9 cellular contexts compared by ENCODE assay signal in genomic region chr7:105016083-105017075, GRCh38. TPM values are rescaled to one million over a fixed set of nuclear protein-coding genes. Genes with fewer than 3 reads are reported as not detected.
A peak's percentile ranks its signal among the peaks of the same experiment; 100 is the strongest.
DNase-seq lines count a peak whose midpoint lies in the region; ATAC-seq, FAIRE-seq and TF ChIP-seq lines count a peak whose summit lies in the region.
"Had no signal": no experiment of that assay in that cellular context is flagged by ENCODE, and none has a peak within 500 bp of the region (broad histone marks: within the 10 kb centered on the region; RNA-seq: fewer than 3 reads in every experiment).

No MANE protein-coding gene starts in this region.

- H3K9ac ChIP-seq in endothelial cell of umbilical vein (replicated peaks; ENCODE audit: extremely low read depth, insufficient read depth, low read length) (peak overlapping the region; percentile 99), rectal smooth muscle tissue (ENCODE audit: low read length) (no peak overlapping the region)

- FAIRE-seq in endothelial cell of umbilical vein (lab: Jason Lieb, UNC): no peak
- FAIRE-seq: TTC549 had no signal

- H3K36me3 ChIP-seq in endothelial cell of umbilical vein (ENCODE audit: control insufficient read depth in 2 of 2, extremely low read depth in 1 of 2, insufficient read depth in 2 of 2, low read length in 2 of 2): no peaks in the 10 kb centered on the region
- H3K36me3 ChIP-seq in rectal smooth muscle tissue (ENCODE audit: control insufficient read depth, insufficient read depth, low read length): peaks cover 8% of the 10 kb centered on the region

- CTCF ChIA-PET in endothelial cell of umbilical vein (lab: Charles Lee): interaction anchor here (0.6 to 3.3 kb wide), 11 partner anchors 10 to 94 kb away, joined by 3 to 20 read pairs (median 4); no protein-coding TSS in a partner anchor

- no peak overlapping the region for H2AFZ ChIP-seq in endothelial cell of umbilical vein (ENCODE audit: low read depth, low read length)

- dilution Hi-C loops in endothelial cell of umbilical vein (cut with MboI; ENCODE audit: extremely low pct_ligation_motif_present, low sequenced_read_pairs): no loop called here

- POLR2A ChIA-PET in endothelial cell of umbilical vein (lab: Charles Lee): interaction anchor here (0.7 to 1.6 kb wide), 5 partner anchors 10 to 258 kb away, joined by 3 to 6 read pairs (median 3); no protein-coding TSS in a partner anchor

- no peak for TF ChIP-seq POLR2A in endothelial cell of umbilical vein (IDR thresholded peaks at IDR 0.05; ENCODE audit: low read depth, low read length)

- TF ChIP-seq CTCF in GM12864 (IDR thresholded peaks at IDR 0.05; ENCODE audit: low read depth, low read length, missing control alignments) (no peak), endothelial cell of umbilical vein (IDR thresholded peaks at IDR 0.05; ENCODE audit: extremely low read depth in 1 of 2, insufficient read depth in 1 of 2, low read depth in 1 of 2, low read length in 2 of 2) (no peak)

- peaks cover 83% of the 10 kb centered on the region for H3K79me2 ChIP-seq in endothelial cell of umbilical vein (ENCODE audit: control insufficient read depth, insufficient read depth, low read length)

- H3K27me3 ChIP-seq in endothelial cell of umbilical vein (ENCODE audit: control insufficient read depth in 2 of 2, insufficient read depth in 2 of 2, low read length in 2 of 2) (no peaks in the 10 kb centered on the region), rectal smooth muscle tissue (ENCODE audit: control insufficient read depth, insufficient read depth, low read length) (no peaks in the 10 kb centered on the region)

- no peaks in the 10 kb centered on the region for H3K9me1 ChIP-seq in endothelial cell of umbilical vein (replicated peaks; ENCODE audit: control insufficient read depth, extremely low read depth, insufficient read depth, low read length)

- H3K27ac ChIP-seq in endothelial cell of umbilical vein (ENCODE audit: insufficient read depth, low read depth, low read length): peak overlapping the region; percentile 80
- peak overlapping the region; percentile 36 for H3K27ac ChIP-seq in rectal smooth muscle tissue (ENCODE audit: low read depth, low read length)

- no peak for ATAC-seq in HG03432 (IDR thresholded peaks at IDR 0.05; ENCODE audit: unreplicated experiment)

- BruUV-seq in endothelial cell of umbilical vein (replicated peaks; lab: Mats Ljungman, UMichigan): no TSS peak

- no peaks in the 10 kb centered on the region for H3K9me3 ChIP-seq in endothelial cell of umbilical vein (replicated peaks; ENCODE audit: control insufficient read depth, insufficient read depth, low read length)

- H3K4me1 ChIP-seq in endothelial cell of umbilical vein (ENCODE audit: control insufficient read depth, extremely low read depth, insufficient read depth, low read length) (peaks cover 23% of the 10 kb centered on the region), rectal smooth muscle tissue (ENCODE audit: control insufficient read depth, insufficient read depth, low read length) (peaks cover 16% of the 10 kb centered on the region)

- H3K4me2 ChIP-seq in endothelial cell of umbilical vein (ENCODE audit: insufficient read depth, low read length): peak overlapping the region; percentile 95

- DNase-seq in GM12864 (ENCODE audit: low read depth) (no peak), OCI-M1 (lab: John Stamatoyannopoulos, UW) (peak; percentile 25), endothelial cell of umbilical vein (ENCODE audit: low read depth, low spot score) (peak; percentile 47), hypothalamus (lab: John Stamatoyannopoulos, UW) (no peak), C1 segment of cervical spinal cord (lab: John Stamatoyannopoulos, UW) (no peak), DMS153 (lab: John Stamatoyannopoulos, UW) (no peak)

- H3K4me3 ChIP-seq in GM12864 (ENCODE audit: low read depth, low read length) (peak overlapping the region; percentile 98), endothelial cell of umbilical vein (replicated peaks in 1 of 3; ENCODE audit: insufficient read depth in 1 of 3, low read depth in 1 of 3, low read length in 3 of 3) (peak overlapping the region; percentile 97 to 99 (median 98)), rectal smooth muscle tissue (ENCODE audit: low read length) (peak overlapping the region; percentile 94)

- H4K20me1 ChIP-seq in endothelial cell of umbilical vein (replicated peaks; ENCODE audit: control insufficient read depth, extremely low read depth, insufficient read depth, low read length): peaks cover 6% of the 10 kb centered on the region

- intact Hi-C loops in endothelial cell of umbilical vein (cut with micrococcal nuclease): loop anchor here (5.0 kb wide), 2 partner anchors 46 to 81 kb away; no protein-coding TSS in a partner anchor

TF ChIP-seq in endothelial cell of umbilical vein, 7 proteins besides CTCF, POLR2A, EP300 and RAD21:
- TF ChIP-seq MYC (IDR thresholded peaks at IDR 0.05; ENCODE audit: low read depth, low read length) (no peak), POLR2AphosphoS5 (IDR thresholded peaks at IDR 0.05; ENCODE audit: insufficient read depth, low read depth, low read length) (no peak)

RNA-seq across cellular contexts. Expression of gene KMT2E, which starts 2.4 kb away (rescaled TPM):
- total RNA-seq in endothelial cell of umbilical vein: 68.5 and 74.8 TPM in 2 replicates
- polyA plus RNA-seq in endothelial cell of umbilical vein: 10.1 and 19.0 TPM in 2 replicates
- 10.7 and 11.8 TPM in 2 replicates for polyA plus RNA-seq in endothelial cell of umbilical vein (2011; cell fraction: cytosol; rRNA removed)
- 55.5 and 66.2 TPM in 2 replicates for polyA plus RNA-seq in endothelial cell of umbilical vein (2011; cell fraction: nucleus; rRNA removed)
- polyA plus RNA-seq in endothelial cell of umbilical vein (2012): 27.7 and 29.8 TPM in 2 replicates
- polyA minus RNA-seq in endothelial cell of umbilical vein: 92.4 and 106 TPM in 2 replicates
- 19.5 TPM for polyA minus RNA-seq in endothelial cell of umbilical vein (2011; cell fraction: cytosol; rRNA and poly(A)+ RNA removed)
- 172 and 208 TPM in 2 replicates for polyA minus RNA-seq in endothelial cell of umbilical vein (2011; cell fraction: nucleus; rRNA and poly(A)+ RNA removed)

Comparison
In these comparisons a context has a peak if more than half of its experiments do, and no peak if none do; other contexts are left out.
1. DNase-seq: peak in OCI-M1 (single experiment) and endothelial cell of umbilical vein (single experiment); none in GM12864 (single experiment), hypothalamus (0 of 51), C1 segment of cervical spinal cord (0 of 14) and DMS153 (single experiment).
2. Peak in every context shown above with its lines, with median percentiles within 50 percentile points of each other: H3K4me3 ChIP-seq.